Comparison of ENCODE assay signal across 8 cellular contexts in genomic region chr2:118835739-118836410, GRCh38. TPM values are rescaled to one million over a fixed set of nuclear protein-coding genes. Genes with fewer than 3 reads are reported as not detected.
DNase-seq lines count a peak whose midpoint lies in the region; ATAC-seq and TF ChIP-seq lines count a peak whose summit lies in the region.

No MANE protein-coding gene starts in this region.

- H3K27me3 ChIP-seq in CD8-positive, alpha-beta memory T cell (ENCODE audit: insufficient read depth, low read length, poor library complexity, severe bottlenecking), result peaks cover 35% of the 10 kb centered on the region
- H3K27me3 ChIP-seq in RWPE2 (ENCODE audit: insufficient read depth, poor library complexity, severe bottlenecking), result peaks cover 99% of the 10 kb centered on the region

- H3K4me1 Mint-ChIP-seq in CD8-positive, alpha-beta memory T cell, result peaks cover 6 to 20% (median 6%) of the 10 kb centered on the region in 3 donors
- no peaks in the 10 kb centered on the region for H3K4me1 Mint-ChIP-seq in T-helper 2 cell treated with Interferon-gamma antibody and Interleukin-4, amounts not matched to agents 5 μg/mL and 100 μg/mL, for 36 hours (ENCODE audit: low read depth)

- H3K27ac Mint-ChIP-seq in CD8-positive, alpha-beta memory T cell, result no peak overlapping the region
- H3K27ac Mint-ChIP-seq in T-helper 2 cell treated with Interferon-gamma antibody and Interleukin-4, amounts not matched to agents 5 μg/mL and 100 μg/mL, for 36 hours, result no peak overlapping the region

- H3K9me3 ChIP-seq in CD8-positive, alpha-beta memory T cell (ENCODE audit: low read length), result no peaks in the 10 kb centered on the region
- H3K9me3 ChIP-seq in RWPE2 (ENCODE audit: severe bottlenecking), result no peaks in the 10 kb centered on the region

- H3K27ac ChIP-seq in CD8-positive, alpha-beta memory T cell (ENCODE audit: low read depth, low read length), result no peak overlapping the region
- no peak overlapping the region for H3K27ac ChIP-seq in RWPE2 (ENCODE audit: poor library complexity, severe bottlenecking)

- ATAC-seq in RWPE2 (ENCODE audit: low read depth) (peak; percentile 28; the same call in 1 of the 3 replicates), GM18870 (IDR thresholded peaks at IDR 0.05; ENCODE audit: unreplicated experiment) (no peak), HG02623 (IDR thresholded peaks at IDR 0.05; ENCODE audit: unreplicated experiment) (no peak)

- TF ChIP-seq CTCF in RWPE2 (IDR thresholded peaks at IDR 0.05; ENCODE audit: poor library complexity, severe bottlenecking) (no peak), fibroblast of villous mesenchyme (IDR thresholded peaks at IDR 0.05; ENCODE audit: insufficient read depth, low read depth, low read length) (no peak)

- no peak overlapping the region for H3K4me3 ChIP-seq in CD8-positive, alpha-beta memory T cell (ENCODE audit: low read length)
- H3K4me3 ChIP-seq in RWPE2 (ENCODE audit: severe bottlenecking) (peak overlapping the region; percentile 29), fibroblast of villous mesenchyme (ENCODE audit: low read depth, low read length) (peak overlapping the region; percentile 36)

- CTCF ChIA-PET in CD8-positive, alpha-beta memory T cell (lab: Charles Lee), result no interaction called here

- H3K4me3 Mint-ChIP-seq in CD8-positive, alpha-beta memory T cell, result peak overlapping the region in 6 of 7 donors; percentile 54 to 86 (median 64)
- no peak overlapping the region for H3K4me3 Mint-ChIP-seq in T-helper 2 cell treated with Interferon-gamma antibody and Interleukin-4, amounts not matched to agents 5 μg/mL and 100 μg/mL, for 36 hours

- H3K27me3 Mint-ChIP-seq in CD8-positive, alpha-beta memory T cell, result peaks cover 72 to 83% of the 10 kb centered on the region in 2 donors
- H3K27me3 Mint-ChIP-seq in T-helper 2 cell treated with Interferon-gamma antibody and Interleukin-4, amounts not matched to agents 5 μg/mL and 100 μg/mL, for 36 hours (ENCODE audit: low read depth), result peaks cover 92% of the 10 kb centered on the region

- no peak for DNase-seq in CD8-positive, alpha-beta memory T cell
- DNase-seq in RWPE2 (ENCODE audit: low spot score) (peak; percentile 40), fibroblast of villous mesenchyme (ENCODE audit: low read depth) (no peak), pons (ENCODE audit: low spot score) (peak; percentile 8), NCI-H1092 treated with DMSO at 0.1 percent for 48 hours (lab: John Stamatoyannopoulos, UW) (no peak)
- DNase-seq in T-helper 2 cell treated with Interferon-gamma antibody and Interleukin-4, amounts not matched to agents 5 μg/mL and 100 μg/mL, for 36 hours (ENCODE audit: low spot score), result no peak

- POLR2A ChIA-PET in CD8-positive, alpha-beta memory T cell (lab: Charles Lee), result no interaction called here

- no peaks in the 10 kb centered on the region for H3K36me3 Mint-ChIP-seq in CD8-positive, alpha-beta memory T cell
- no peaks in the 10 kb centered on the region for H3K36me3 Mint-ChIP-seq in T-helper 2 cell treated with Interferon-gamma antibody and Interleukin-4, amounts not matched to agents 5 μg/mL and 100 μg/mL, for 36 hours (ENCODE audit: low read depth)

- no peaks in the 10 kb centered on the region for H3K36me3 ChIP-seq in CD8-positive, alpha-beta memory T cell (ENCODE audit: insufficient read depth, low read length)
- no peaks in the 10 kb centered on the region for H3K36me3 ChIP-seq in RWPE2 (ENCODE audit: low read depth)

- no peaks in the 10 kb centered on the region for H3K4me1 ChIP-seq in CD8-positive, alpha-beta memory T cell (ENCODE audit: insufficient read depth, low read length)
- no peaks in the 10 kb centered on the region for H3K4me1 ChIP-seq in RWPE2 (ENCODE audit: insufficient read depth, poor library complexity, severe bottlenecking)

- H3K9me3 Mint-ChIP-seq in CD8-positive, alpha-beta memory T cell, result peaks cover 0 to 3% (median 0%) of the 10 kb centered on the region in 5 donors
- H3K9me3 Mint-ChIP-seq in T-helper 2 cell treated with Interferon-gamma antibody and Interleukin-4, amounts not matched to agents 5 μg/mL and 100 μg/mL, for 36 hours, result no peaks in the 10 kb centered on the region

RNA-seq across cellular contexts. Expression of gene EN1, which starts 11.6 kb away (rescaled TPM):
- not detected for total RNA-seq in CD8-positive, alpha-beta memory T cell
- not detected for polyA plus RNA-seq in CD8-positive, alpha-beta memory T cell
- total RNA-seq in fibroblast of villous mesenchyme, result under 0.01 TPM in 1 of 2 replicates, not detected in the other

Comparison
In these comparisons a context has a peak if more than half of its experiments do, and no peak if none do; other contexts are left out.
1. DNase-seq: peak in RWPE2 (single experiment) and pons (single experiment); none in CD8-positive, alpha-beta memory T cell (0 of 5), fibroblast of villous mesenchyme (single experiment), NCI-H1092 treated with DMSO at 0.1 percent for 48 hours (single experiment) and T-helper 2 cell treated with Interferon-gamma antibody and Interleukin-4, amounts not matched to agents 5 μg/mL and 100 μg/mL, for 36 hours (single experiment).